Comparison of ENCODE assay signal across 8 cellular contexts in the genomic region with DNA sequence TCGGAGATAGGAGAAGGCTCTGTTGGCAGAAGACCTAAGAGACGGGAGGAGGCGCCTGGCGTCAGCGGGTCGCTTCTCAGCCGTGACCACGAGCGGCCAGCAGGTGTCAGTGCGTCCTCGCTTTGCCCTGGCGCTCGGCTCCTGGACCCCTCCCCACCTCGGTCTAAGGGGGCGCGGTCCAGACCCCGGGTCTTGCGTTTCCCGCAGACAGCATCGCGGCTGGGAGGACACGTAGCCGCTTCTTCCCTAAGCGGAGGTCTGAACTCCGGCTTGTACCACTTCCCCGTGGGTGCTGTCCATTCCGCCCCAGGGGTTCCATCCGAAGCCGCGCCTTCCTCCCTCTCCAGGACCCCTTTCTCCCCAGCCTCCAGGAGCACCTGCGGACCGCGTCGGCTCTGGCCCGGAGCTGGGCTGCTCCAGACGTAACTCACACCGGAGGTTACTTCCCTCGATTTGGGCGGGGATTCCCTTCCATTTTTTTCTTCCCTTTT. TPM values are rescaled to one million over a fixed set of nuclear protein-coding genes. Genes with fewer than 3 reads are reported as not detected.
DNase-seq lines count a peak whose midpoint lies in the region; ATAC-seq and TF ChIP-seq lines count a peak whose summit lies in the region.

No MANE protein-coding gene starts in this region.

- WGBS in tibial nerve, 2 donors: 0% methylated on average over 31 to 39 of the region's 39 CpGs

- TF ChIP-seq CTCF in fibroblast of the aortic adventitia (IDR thresholded peaks at IDR 0.05; ENCODE audit: insufficient read depth, low read length) (peak; percentile 73), nephron progenitor cell (IDR thresholded peaks at IDR 0.05) (peak; percentile 87), tibial nerve (IDR thresholded peaks at IDR 0.05) (peak; percentile 51 to 89 (median 65))

- H3K9me3 Mint-ChIP-seq in activated T-cell treated with anti-CD3 and anti-CD28 coated beads, Interleukin-2, amount 50 U/mL, for 72 hours: no peaks in the 10 kb centered on the region
- H3K9me3 Mint-ChIP-seq in nephron progenitor cell: peaks cover 9% of the 10 kb centered on the region

- H3K4me3 Mint-ChIP-seq in activated T-cell treated with anti-CD3 and anti-CD28 coated beads, Interleukin-2, amount 50 U/mL, for 72 hours: peak overlapping the region; percentile 82 to 84
- peak overlapping the region; percentile 85 for H3K4me3 Mint-ChIP-seq in nephron progenitor cell

- H3K9ac ChIP-seq in BLaER1: 0 out of 2 replicates have a peak overlapping the region, but pooled peaks have one; percentile 34

- no peak for TF ChIP-seq EP300 in tibial nerve (IDR thresholded peaks at IDR 0.05)

- DNase-seq in NCI-H526 treated with DMSO at 0.1 percent for 48 hours (lab: John Stamatoyannopoulos, UW) (peak; percentile 15), fibroblast of the aortic adventitia (ENCODE audit: low read depth) (peak; percentile 37), nephron progenitor cell (peak; percentile 92), tibial nerve (ENCODE audit: low spot score in 2 of 2) (peak in 1 of 2 donors; percentile 37)
- peak; percentile 62 to 70 for DNase-seq in activated T-cell treated with anti-CD3 and anti-CD28 coated beads, Interleukin-2, amount 50 U/mL, for 72 hours

- no peak overlapping the region for H3K27ac Mint-ChIP-seq in activated T-cell treated with anti-CD3 and anti-CD28 coated beads, Interleukin-2, amount 50 U/mL, for 72 hours
- peak overlapping the region; percentile 48 for H3K27ac Mint-ChIP-seq in nephron progenitor cell

- peak; percentile 81 for ATAC-seq in GM18909 (IDR thresholded peaks at IDR 0.05; ENCODE audit: poor library complexity, unreplicated experiment)
- peak; percentile 81 for ATAC-seq in HG03175 (IDR thresholded peaks at IDR 0.05; ENCODE audit: unreplicated experiment)
- ATAC-seq in activated T-cell treated with anti-CD3 and anti-CD28 coated beads, Interleukin-2, amount 50 U/mL, for 72 hours (replicated peaks in 1 of 2): peak; percentile 73 to 78

- H3K4me1 ChIP-seq in BLaER1 (no peaks in the 10 kb centered on the region), tibial nerve (peaks cover 0 to 43% (median 20%) of the 10 kb centered on the region in 4 donors)

- H3K36me3 Mint-ChIP-seq in activated T-cell treated with anti-CD3 and anti-CD28 coated beads, Interleukin-2, amount 50 U/mL, for 72 hours (ENCODE audit: insufficient read depth in 2 of 2): peaks cover 2 to 7% of the 10 kb centered on the region in 2 donors
- H3K36me3 Mint-ChIP-seq in nephron progenitor cell (ENCODE audit: low read depth): no peaks in the 10 kb centered on the region

- H3K27me3 ChIP-seq in BLaER1 (peaks cover 28% of the 10 kb centered on the region), tibial nerve (peaks cover 0 to 57% of the 10 kb centered on the region in 2 donors)

- H4K20me1 ChIP-seq in BLaER1: no peaks in the 10 kb centered on the region

- peak overlapping the region; percentile 71 for H3K4me3 ChIP-seq in BLaER1
- H3K4me3 ChIP-seq in fibroblast of the aortic adventitia (ENCODE audit: low read depth, low read length): peak overlapping the region; percentile 46
- H3K4me3 ChIP-seq in tibial nerve: peak overlapping the region; percentile 19 to 52 (median 49)

- no peak overlapping the region for H3K27ac ChIP-seq in BLaER1
- no peak overlapping the region for H3K27ac ChIP-seq in tibial nerve

- TF ChIP-seq POLR2A in tibial nerve (IDR thresholded peaks at IDR 0.05): no peak

- H3K4me1 Mint-ChIP-seq in activated T-cell treated with anti-CD3 and anti-CD28 coated beads, Interleukin-2, amount 50 U/mL, for 72 hours (ENCODE audit: low read depth): peaks cover 10% of the 10 kb centered on the region
- peaks cover 16% of the 10 kb centered on the region for H3K4me1 Mint-ChIP-seq in nephron progenitor cell

- peaks cover 54% of the 10 kb centered on the region for H3K27me3 Mint-ChIP-seq in activated T-cell treated with anti-CD3 and anti-CD28 coated beads, Interleukin-2, amount 50 U/mL, for 72 hours (ENCODE audit: low read depth)
- H3K27me3 Mint-ChIP-seq in nephron progenitor cell (ENCODE audit: low read depth, poor library complexity): peaks cover 78% of the 10 kb centered on the region

- no peaks in the 10 kb centered on the region for H3K36me3 ChIP-seq in BLaER1
- H3K36me3 ChIP-seq in tibial nerve: no peaks in the 10 kb centered on the region

- H3K9me3 ChIP-seq in BLaER1 (peaks cover 26% of the 10 kb centered on the region), tibial nerve (no peaks in the 10 kb centered on the region)

- peak overlapping the region; percentile 99 for H3K4me2 ChIP-seq in BLaER1

RNA-seq across cellular contexts. Expression of gene ADRA2A, which starts 0.6 kb away (rescaled TPM):
- total RNA-seq in activated T-cell treated with anti-CD3 and anti-CD28 coated beads, Interleukin-2, amount 50 U/mL, for 72 hours: under 1 TPM in 1 of 2 donors, not detected in 1; 0.07 TPM
- total RNA-seq in fibroblast of the aortic adventitia (ENCODE audit: low replicate concordance) (0.82 and 2.6 TPM in 2 replicates), tibial nerve (10 to 100 TPM in 3 of 4 donors, 1 to 10 TPM in 1; 8.5 to 62.1 (median 17.6) TPM)
